Comparison of ENCODE assay signal across 1 cellular context in the genomic region with DNA sequence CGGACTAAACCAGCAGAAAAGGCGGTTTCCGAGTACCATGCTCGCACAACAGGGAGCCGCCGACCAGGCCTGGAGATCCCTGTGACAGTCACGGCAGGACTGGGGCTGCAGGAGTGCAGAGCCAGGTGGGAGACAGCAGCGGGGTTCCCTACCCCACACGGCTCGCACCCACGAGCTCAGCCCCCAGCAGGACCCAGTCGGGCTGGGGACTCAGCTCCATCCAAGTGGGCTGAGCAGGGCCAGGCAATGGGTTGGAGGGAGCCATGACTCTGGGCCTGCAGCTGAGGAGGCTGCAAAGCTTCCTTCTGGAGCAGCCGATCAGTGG.
TF ChIP-seq lines count a peak whose summit lies in the region.

No MANE protein-coding gene starts in this region.

TF ChIP-seq in WTC11, 78 proteins besides CTCF, POLR2A, EP300 and RAD21 (continued from another document):
- TF ChIP-seq, protein P1, sequence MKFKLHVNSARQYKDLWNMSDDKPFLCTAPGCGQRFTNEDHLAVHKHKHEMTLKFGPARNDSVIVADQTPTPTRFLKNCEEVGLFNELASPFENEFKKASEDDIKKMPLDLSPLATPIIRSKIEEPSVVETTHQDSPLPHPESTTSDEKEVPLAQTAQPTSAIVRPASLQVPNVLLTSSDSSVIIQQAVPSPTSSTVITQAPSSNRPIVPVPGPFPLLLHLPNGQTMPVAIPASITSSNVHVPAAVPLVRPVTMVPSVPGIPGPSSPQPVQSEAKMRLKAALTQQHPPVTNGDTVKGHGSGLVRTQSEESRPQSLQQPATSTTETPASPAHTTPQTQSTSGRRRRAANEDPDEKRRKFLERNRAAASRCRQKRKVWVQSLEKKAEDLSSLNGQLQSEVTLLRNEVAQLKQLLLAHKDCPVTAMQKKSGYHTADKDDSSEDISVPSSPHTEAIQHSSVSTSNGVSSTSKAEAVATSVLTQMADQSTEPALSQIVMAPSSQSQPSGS (CRISPR knock-in tag; IDR thresholded peaks at IDR 0.05; ENCODE audit: borderline replicate concordance, low read depth) = no peak
- TF ChIP-seq, protein P2, sequence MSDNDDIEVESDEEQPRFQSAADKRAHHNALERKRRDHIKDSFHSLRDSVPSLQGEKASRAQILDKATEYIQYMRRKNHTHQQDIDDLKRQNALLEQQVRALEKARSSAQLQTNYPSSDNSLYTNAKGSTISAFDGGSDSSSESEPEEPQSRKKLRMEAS (CRISPR knock-in tag; IDR thresholded peaks at IDR 0.05) = no peak
- TF ChIP-seq, protein P3, sequence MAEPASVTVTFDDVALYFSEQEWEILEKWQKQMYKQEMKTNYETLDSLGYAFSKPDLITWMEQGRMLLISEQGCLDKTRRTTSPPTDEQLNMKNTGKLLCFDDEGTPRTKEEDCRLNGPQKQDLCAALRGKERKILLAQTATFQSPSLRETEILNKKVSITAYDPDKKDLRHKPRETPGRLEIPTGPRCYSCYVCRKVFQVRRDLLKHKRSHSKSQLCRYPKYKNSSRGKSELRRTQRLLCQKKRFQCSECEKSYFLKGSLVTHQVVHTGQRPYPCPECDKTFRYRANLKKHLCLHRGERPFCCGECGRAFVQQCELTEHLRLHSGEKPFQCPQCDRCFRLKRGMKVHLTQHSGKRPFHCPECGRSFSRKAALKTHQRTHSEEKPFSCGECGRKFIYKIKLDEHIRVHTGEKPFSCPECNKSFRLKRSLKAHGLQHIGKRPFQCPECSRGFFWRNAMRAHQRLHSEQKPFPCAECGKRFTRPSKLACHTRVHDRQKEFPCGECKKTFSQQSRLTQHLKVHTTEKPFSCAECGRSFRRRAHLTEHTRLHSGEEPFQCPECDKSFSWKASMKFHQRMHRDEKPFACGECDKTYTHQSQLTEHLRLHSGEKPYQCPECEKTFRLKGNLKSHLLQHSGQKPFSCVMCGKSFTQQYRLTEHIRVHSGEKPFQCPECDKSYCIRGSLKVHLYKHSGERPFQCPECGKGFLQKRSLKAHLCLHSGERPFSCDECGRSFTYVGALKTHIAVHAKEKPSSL (CRISPR knock-in tag; conservative IDR thresholded peaks at IDR 0.05) = no peak
- TF ChIP-seq ZNF232 (CRISPR knock-in tag; IDR thresholded peaks at IDR 0.05) (no peak), NR3C1 (CRISPR knock-in tag; conservative IDR thresholded peaks at IDR 0.05; ENCODE audit: low read depth) (no peak), HMGA2 (CRISPR knock-in tag; IDR thresholded peaks at IDR 0.05) (no peak)
- TF ChIP-seq, protein P4, sequence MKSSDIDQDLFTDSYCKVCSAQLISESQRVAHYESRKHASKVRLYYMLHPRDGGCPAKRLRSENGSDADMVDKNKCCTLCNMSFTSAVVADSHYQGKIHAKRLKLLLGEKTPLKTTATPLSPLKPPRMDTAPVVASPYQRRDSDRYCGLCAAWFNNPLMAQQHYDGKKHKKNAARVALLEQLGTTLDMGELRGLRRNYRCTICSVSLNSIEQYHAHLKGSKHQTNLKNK (CRISPR knock-in tag; IDR thresholded peaks at IDR 0.05) = no peak
TF ChIP-seq in WTC11: peak in this region for 0.
